1 cellular context compared by ENCODE assay signal in the genomic region with DNA sequence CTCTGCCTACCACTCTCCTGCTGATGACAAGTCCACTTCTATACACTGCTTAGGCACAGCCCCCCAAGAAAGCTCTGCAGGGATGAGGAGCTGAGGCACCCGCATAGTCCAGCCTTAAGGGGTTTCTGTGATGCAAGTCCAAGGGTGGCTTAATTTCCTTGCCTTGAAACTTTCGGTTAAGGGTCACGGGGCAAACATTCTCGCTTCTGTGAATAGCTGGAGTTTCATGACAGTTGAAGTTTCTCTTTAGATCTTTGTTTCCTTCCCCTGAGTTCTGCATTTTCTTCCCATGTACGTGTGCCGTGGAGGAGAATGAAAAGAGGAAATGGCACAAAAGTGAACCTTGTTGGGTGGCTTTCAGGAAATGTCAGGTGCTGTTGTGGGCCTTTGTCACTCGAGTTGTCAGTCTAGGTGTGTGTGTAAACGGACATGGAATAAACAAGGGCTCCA.
TF ChIP-seq lines count a peak whose summit lies in the region.

No MANE protein-coding gene starts in this region.

TF ChIP-seq in HepG2, 621 proteins besides CTCF, POLR2A, EP300 and RAD21 (continued from another document):
- TF ChIP-seq SP1 (IDR thresholded peaks at IDR 0.05) (no peak), SP1 (CRISPR knock-in tag; IDR thresholded peaks at IDR 0.05) (no peak), TBP (CRISPR knock-in tag; IDR thresholded peaks at IDR 0.05) (no peak)
- TF ChIP-seq, protein P1, sequence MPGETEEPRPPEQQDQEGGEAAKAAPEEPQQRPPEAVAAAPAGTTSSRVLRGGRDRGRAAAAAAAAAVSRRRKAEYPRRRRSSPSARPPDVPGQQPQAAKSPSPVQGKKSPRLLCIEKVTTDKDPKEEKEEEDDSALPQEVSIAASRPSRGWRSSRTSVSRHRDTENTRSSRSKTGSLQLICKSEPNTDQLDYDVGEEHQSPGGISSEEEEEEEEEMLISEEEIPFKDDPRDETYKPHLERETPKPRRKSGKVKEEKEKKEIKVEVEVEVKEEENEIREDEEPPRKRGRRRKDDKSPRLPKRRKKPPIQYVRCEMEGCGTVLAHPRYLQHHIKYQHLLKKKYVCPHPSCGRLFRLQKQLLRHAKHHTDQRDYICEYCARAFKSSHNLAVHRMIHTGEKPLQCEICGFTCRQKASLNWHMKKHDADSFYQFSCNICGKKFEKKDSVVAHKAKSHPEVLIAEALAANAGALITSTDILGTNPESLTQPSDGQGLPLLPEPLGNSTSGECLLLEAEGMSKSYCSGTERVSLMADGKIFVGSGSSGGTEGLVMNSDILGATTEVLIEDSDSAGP (CRISPR knock-in tag; IDR thresholded peaks at IDR 0.05; ENCODE audit: borderline replicate concordance), result no peak
- TF ChIP-seq, protein P2, sequence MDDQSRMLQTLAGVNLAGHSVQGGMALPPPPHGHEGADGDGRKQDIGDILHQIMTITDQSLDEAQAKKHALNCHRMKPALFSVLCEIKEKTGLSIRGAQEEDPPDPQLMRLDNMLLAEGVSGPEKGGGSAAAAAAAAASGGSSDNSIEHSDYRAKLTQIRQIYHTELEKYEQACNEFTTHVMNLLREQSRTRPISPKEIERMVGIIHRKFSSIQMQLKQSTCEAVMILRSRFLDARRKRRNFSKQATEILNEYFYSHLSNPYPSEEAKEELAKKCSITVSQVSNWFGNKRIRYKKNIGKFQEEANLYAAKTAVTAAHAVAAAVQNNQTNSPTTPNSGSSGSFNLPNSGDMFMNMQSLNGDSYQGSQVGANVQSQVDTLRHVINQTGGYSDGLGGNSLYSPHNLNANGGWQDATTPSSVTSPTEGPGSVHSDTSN (CRISPR knock-in tag; IDR thresholded peaks at IDR 0.05; ENCODE audit: borderline replicate concordance), result no peak
